In genomic region chr17:80279895-80280294, GRCh38 we compare ENCODE assay signal across 1 cellular context.
TF ChIP-seq lines count a peak whose summit lies in the region.

No MANE protein-coding gene starts in this region.

TF ChIP-seq in GM23338, 12 proteins besides CTCF, POLR2A, EP300 and RAD21 (continued from another document):
- TF ChIP-seq, protein P1, sequence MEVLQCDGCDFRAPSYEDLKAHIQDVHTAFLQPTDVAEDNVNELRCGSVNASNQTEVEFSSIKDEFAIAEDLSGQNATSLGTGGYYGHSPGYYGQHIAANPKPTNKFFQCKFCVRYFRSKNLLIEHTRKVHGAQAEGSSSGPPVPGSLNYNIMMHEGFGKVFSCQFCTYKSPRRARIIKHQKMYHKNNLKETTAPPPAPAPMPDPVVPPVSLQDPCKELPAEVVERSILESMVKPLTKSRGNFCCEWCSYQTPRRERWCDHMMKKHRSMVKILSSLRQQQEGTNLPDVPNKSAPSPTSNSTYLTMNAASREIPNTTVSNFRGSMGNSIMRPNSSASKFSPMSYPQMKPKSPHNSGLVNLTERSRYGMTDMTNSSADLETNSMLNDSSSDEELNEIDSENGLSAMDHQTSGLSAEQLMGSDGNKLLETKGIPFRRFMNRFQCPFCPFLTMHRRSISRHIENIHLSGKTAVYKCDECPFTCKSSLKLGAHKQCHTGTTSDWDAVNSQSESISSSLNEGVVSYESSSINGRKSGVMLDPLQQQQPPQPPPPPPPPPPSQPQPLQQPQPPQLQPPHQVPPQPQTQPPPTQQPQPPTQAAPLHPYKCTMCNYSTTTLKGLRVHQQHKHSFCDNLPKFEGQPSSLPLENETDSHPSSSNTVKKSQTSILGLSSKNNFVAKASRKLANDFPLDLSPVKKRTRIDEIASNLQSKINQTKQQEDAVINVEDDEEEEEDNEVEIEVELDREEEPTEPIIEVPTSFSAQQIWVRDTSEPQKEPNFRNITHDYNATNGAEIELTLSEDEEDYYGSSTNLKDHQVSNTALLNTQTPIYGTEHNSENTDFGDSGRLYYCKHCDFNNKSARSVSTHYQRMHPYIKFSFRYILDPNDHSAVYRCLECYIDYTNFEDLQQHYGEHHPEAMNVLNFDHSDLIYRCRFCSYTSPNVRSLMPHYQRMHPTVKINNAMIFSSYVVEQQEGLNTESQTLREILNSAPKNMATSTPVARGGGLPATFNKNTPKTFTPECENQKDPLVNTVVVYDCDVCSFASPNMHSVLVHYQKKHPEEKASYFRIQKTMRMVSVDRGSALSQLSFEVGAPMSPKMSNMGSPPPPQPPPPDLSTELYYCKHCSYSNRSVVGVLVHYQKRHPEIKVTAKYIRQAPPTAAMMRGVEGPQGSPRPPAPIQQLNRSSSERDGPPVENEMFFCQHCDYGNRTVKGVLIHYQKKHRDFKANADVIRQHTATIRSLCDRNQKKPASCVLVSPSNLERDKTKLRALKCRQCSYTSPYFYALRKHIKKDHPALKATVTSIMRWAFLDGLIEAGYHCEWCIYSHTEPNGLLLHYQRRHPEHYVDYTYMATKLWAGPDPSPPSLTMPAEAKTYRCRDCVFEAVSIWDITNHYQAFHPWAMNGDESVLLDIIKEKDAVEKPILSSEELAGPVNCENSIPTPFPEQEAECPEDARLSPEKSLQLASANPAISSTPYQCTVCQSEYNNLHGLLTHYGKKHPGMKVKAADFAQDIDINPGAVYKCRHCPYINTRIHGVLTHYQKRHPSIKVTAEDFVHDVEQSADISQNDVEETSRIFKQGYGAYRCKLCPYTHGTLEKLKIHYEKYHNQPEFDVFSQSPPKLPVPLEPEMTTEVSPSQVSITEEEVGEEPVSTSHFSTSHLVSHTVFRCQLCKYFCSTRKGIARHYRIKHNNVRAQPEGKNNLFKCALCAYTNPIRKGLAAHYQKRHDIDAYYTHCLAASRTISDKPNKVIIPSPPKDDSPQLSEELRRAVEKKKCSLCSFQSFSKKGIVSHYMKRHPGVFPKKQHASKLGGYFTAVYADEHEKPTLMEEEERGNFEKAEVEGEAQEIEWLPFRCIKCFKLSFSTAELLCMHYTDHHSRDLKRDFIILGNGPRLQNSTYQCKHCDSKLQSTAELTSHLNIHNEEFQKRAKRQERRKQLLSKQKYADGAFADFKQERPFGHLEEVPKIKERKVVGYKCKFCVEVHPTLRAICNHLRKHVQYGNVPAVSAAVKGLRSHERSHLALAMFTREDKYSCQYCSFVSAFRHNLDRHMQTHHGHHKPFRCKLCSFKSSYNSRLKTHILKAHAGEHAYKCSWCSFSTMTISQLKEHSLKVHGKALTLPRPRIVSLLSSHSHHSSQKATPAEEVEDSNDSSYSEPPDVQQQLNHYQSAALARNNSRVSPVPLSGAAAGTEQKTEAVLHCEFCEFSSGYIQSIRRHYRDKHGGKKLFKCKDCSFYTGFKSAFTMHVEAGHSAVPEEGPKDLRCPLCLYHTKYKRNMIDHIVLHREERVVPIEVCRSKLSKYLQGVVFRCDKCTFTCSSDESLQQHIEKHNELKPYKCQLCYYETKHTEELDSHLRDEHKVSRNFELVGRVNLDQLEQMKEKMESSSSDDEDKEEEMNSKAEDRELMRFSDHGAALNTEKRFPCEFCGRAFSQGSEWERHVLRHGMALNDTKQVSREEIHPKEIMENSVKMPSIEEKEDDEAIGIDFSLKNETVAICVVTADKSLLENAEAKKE (CRISPR knock-in tag; IDR thresholded peaks at IDR 0.05) = no peak
